ENCODE assay signal across 8 cellular contexts in genomic region chr6:37021356-37022129, GRCh38. TPM values are rescaled to one million over a fixed set of nuclear protein-coding genes. Genes with fewer than 3 reads are reported as not detected.
DNase-seq lines count a peak whose midpoint lies in the region; ATAC-seq and TF ChIP-seq lines count a peak whose summit lies in the region.

No MANE protein-coding gene starts in this region.

- H3K4me3 ChIP-seq in AG10803 (ENCODE audit: low read length) (no peak overlapping the region), WERI-Rb-1 (ENCODE audit: low read depth, low read length) (no peak overlapping the region)

- no peak overlapping the region for H3K27ac ChIP-seq in WERI-Rb-1

- DNase-seq in AG10803 (ENCODE audit: low read depth) = peak; percentile 48
- DNase-seq in HuH-7 (ENCODE audit: low spot score) = peak; percentile 30
- DNase-seq in WERI-Rb-1 = peak; percentile 52
- DNase-seq in cerebellar cortex (ENCODE audit: low spot score) = peak; percentile 66
- peak; percentile 32 for DNase-seq in smooth muscle cell of the brain vasculature (ENCODE audit: low read depth, low spot score)
- DNase-seq in mesenteric fat pad (ENCODE audit: low spot score) = no peak
- no peak for DNase-seq in left cardiac atrium

- intact Hi-C loops in left cardiac atrium (cut with DNase I) = loop anchor here in 1 of 2 donors (10.0 kb wide), 1 partner anchor 183 kb away; no protein-coding TSS in a partner anchor

- TF ChIP-seq CTCF in AG10803 (conservative IDR thresholded peaks at IDR 0.05; ENCODE audit: low read length) (peak; percentile 57), WERI-Rb-1 (IDR thresholded peaks at IDR 0.05; ENCODE audit: low read depth, low read length) (peak; percentile 47; the same call in 1 of the 2 replicates)

- H3K36me3 ChIP-seq in WERI-Rb-1 = no peaks in the 10 kb centered on the region

- ATAC-seq in GM21447 (IDR thresholded peaks at IDR 0.05; ENCODE audit: unreplicated experiment) (no peak), left cardiac atrium (no peak)

- no peaks in the 10 kb centered on the region for H3K27me3 ChIP-seq in WERI-Rb-1 (ENCODE audit: insufficient read depth, low read depth, severe bottlenecking)

- H3K9me3 ChIP-seq in WERI-Rb-1 (ENCODE audit: severe bottlenecking) = no peaks in the 10 kb centered on the region

RNA-seq across cellular contexts. Expression of gene FGD2, which starts 16.1 kb away (rescaled TPM):
- total RNA-seq in mesenteric fat pad (32.6 TPM), left cardiac atrium (10 to 100 TPM; 15.1 to 15.5 TPM)

RNA-seq across cellular contexts. Expression of gene MTCH1, which starts 35.5 kb away (rescaled TPM):
- total RNA-seq in mesenteric fat pad (169 TPM), left cardiac atrium (100 to 1,000 TPM; 178 to 214 TPM)

Comparison
In these comparisons a context has a peak if more than half of its experiments do, and no peak if none do; other contexts are left out.
1. DNase-seq: peak in AG10803 (single experiment), HuH-7 (single experiment), WERI-Rb-1 (single experiment), cerebellar cortex (single experiment) and smooth muscle cell of the brain vasculature (single experiment); none in mesenteric fat pad (single experiment) and left cardiac atrium (single experiment).